ENCODE assay signal across 1 cellular context in genomic region chr6:11006060-11006459, GRCh38.
TF ChIP-seq lines count a peak whose summit lies in the region.

No MANE protein-coding gene starts in this region.

TF ChIP-seq in K562, 482 proteins besides CTCF, POLR2A, EP300 and RAD21:
- TF ChIP-seq FOXP4 (CRISPR knock-in tag; IDR thresholded peaks at IDR 0.05; ENCODE audit: borderline replicate concordance) (no peak), ATF7 (IDR thresholded peaks at IDR 0.05) (no peak), CBX3 (IDR thresholded peaks at IDR 0.05; ENCODE audit: borderline replicate concordance in 1 of 2, low read length in 2 of 2) (no peak), CREB3 (tag; conservative IDR thresholded peaks at IDR 0.05; ENCODE audit: low read depth) (no peak), SMC3 (conservative IDR thresholded peaks at IDR 0.05; ENCODE audit: insufficient read depth, low read depth, low read length) (no peak), GTF2B (IDR thresholded peaks at IDR 0.05; ENCODE audit: extremely low read depth, insufficient read length) (no peak), CBX8 (IDR thresholded peaks at IDR 0.05; ENCODE audit: borderline replicate concordance, extremely low read depth, low read depth, low read length, poor library complexity, severe bottlenecking) (no peak), HBP1 (CRISPR knock-in tag; IDR thresholded peaks at IDR 0.05) (no peak), NFE2 (IDR thresholded peaks at IDR 0.05; ENCODE audit: low read depth) (no peak), ZNF639 (CRISPR knock-in tag; conservative IDR thresholded peaks at IDR 0.05 in 1 of 2, IDR thresholded peaks at IDR 0.05 in 1 of 2) (no peak), MYC (IDR thresholded peaks at IDR 0.05; ENCODE audit: low read depth, low read length) (no peak), MYC (CRISPR knock-in tag; IDR thresholded peaks at IDR 0.05; ENCODE audit: borderline replicate concordance, low read depth) (no peak), MEIS2 (IDR thresholded peaks at IDR 0.05; ENCODE audit: partially characterized antibody) (no peak), ZNF444 (CRISPR knock-in tag; IDR thresholded peaks at IDR 0.05) (no peak), RBBP5 (IDR thresholded peaks at IDR 0.05; ENCODE audit: borderline replicate concordance, insufficient read depth, low read length, poor library complexity, severe bottlenecking) (no peak), TCF7 (IDR thresholded peaks at IDR 0.05; ENCODE audit: borderline replicate concordance) (no peak), CHCHD3 (CRISPR knock-in tag; IDR thresholded peaks at IDR 0.05) (no peak), ILF3 (IDR thresholded peaks at IDR 0.05; ENCODE audit: borderline replicate concordance) (no peak), NUFIP1 (IDR thresholded peaks at IDR 0.05; ENCODE audit: partially characterized antibody) (no peak), TAF1 (IDR thresholded peaks at IDR 0.05; ENCODE audit: control insufficient read depth, extremely low read depth, insufficient read depth, low read length, severe bottlenecking) (no peak)
